In the genomic region with DNA sequence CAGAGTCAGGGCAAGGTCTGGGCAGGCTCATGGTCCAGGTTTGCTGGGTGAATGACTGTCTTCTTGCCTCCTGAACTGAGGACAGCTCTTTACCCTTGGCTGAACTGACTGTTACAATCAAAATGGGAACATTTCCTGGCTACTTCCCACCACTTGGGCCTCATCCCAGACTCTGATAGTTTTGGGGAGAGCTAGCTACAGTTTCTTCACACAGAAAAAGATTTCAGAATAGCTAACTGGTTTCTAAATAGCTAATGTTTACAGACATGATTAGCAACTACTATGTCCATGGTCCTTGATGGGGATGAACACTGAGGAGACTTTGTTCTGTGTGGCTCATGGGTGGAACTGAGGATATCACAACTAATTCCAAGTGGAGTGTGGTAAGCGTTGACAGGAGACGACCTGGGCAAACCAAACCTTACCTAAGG, we compare ENCODE assay signal across 12 cellular contexts. TPM values are rescaled to one million over a fixed set of nuclear protein-coding genes. Genes with fewer than 3 reads are reported as not detected.
A peak's percentile ranks its signal among the peaks of the same experiment; 100 is the strongest.
DNase-seq lines count a peak whose midpoint lies in the region; ATAC-seq and TF ChIP-seq lines count a peak whose summit lies in the region.
"Had no signal": no experiment of that assay in that cellular context is flagged by ENCODE, and none has a peak within 500 bp of the region (broad histone marks: within the 10 kb centered on the region; RNA-seq: fewer than 3 reads in every experiment).

No MANE protein-coding gene starts in this region.

- no peaks in the 10 kb centered on the region for H3K9me3 Mint-ChIP-seq in activated CD8-positive, alpha-beta memory T cell treated with anti-CD3 and anti-CD28 coated beads, Interleukin-2, amount 10 ng/mL, durations not matched to agents 7 days and 5 days (ENCODE audit: low read depth)
- H3K9me3 Mint-ChIP-seq: activated naive CD8-positive, alpha-beta T cell treated with anti-CD3 and anti-CD28 coated beads for 36 hours had no signal

- H3K27me3 Mint-ChIP-seq in activated CD8-positive, alpha-beta memory T cell treated with anti-CD3 and anti-CD28 coated beads, Interleukin-2, amount 10 ng/mL, durations not matched to agents 7 days and 5 days: peaks cover 2% of the 10 kb centered on the region
- H3K27me3 Mint-ChIP-seq: activated naive CD8-positive, alpha-beta T cell treated with anti-CD3 and anti-CD28 coated beads for 36 hours had no signal

- no peak for TF ChIP-seq POLR2A in lower leg skin (IDR thresholded peaks at IDR 0.05)

- TF ChIP-seq CTCF in fibroblast of mammary gland (conservative IDR thresholded peaks at IDR 0.05; ENCODE audit: control insufficient read depth, insufficient read depth, low read depth, low read length) (no peak), lower leg skin (IDR thresholded peaks at IDR 0.05) (no peak)

- CTCF ChIA-PET in activated CD8-positive, alpha-beta memory T cell treated with anti-CD3 and anti-CD28 coated beads, Interleukin-2, amount 10 ng/mL, durations not matched to agents 7 days and 5 days (lab: Charles Lee): no interaction called here

- no peaks in the 10 kb centered on the region for H3K4me1 Mint-ChIP-seq in activated CD8-positive, alpha-beta memory T cell treated with anti-CD3 and anti-CD28 coated beads, Interleukin-2, amount 10 ng/mL, durations not matched to agents 7 days and 5 days
- H3K4me1 Mint-ChIP-seq: activated naive CD8-positive, alpha-beta T cell treated with anti-CD3 and anti-CD28 coated beads for 36 hours had no signal

- no peak overlapping the region for H3K4me3 Mint-ChIP-seq in activated CD8-positive, alpha-beta memory T cell treated with anti-CD3 and anti-CD28 coated beads, Interleukin-2, amount 10 ng/mL, durations not matched to agents 7 days and 5 days
- H3K4me3 Mint-ChIP-seq: activated naive CD8-positive, alpha-beta T cell treated with anti-CD3 and anti-CD28 coated beads for 36 hours had no signal

- no peak for ATAC-seq in GM19467 (IDR thresholded peaks at IDR 0.05; ENCODE audit: unreplicated experiment)
- ATAC-seq in activated CD8-positive, alpha-beta memory T cell treated with anti-CD3 and anti-CD28 coated beads, Interleukin-2, amount 10 ng/mL, durations not matched to agents 7 days and 5 days: no peak

- intact Hi-C loops in lower leg skin (cut with DNase I; ENCODE audit: low total_unique reads): no loop called here

- DNase-seq in GM03348 (ENCODE audit: low spot score) (peak; percentile 70), fibroblast of mammary gland (ENCODE audit: low read depth) (peak; percentile 48), lower leg skin (ENCODE audit: low spot score in 2 of 2) (peak; percentile 71 to 83), stromal cell of bone marrow (ENCODE audit: low read depth) (peak; percentile 73), HPDE6-E6E7 (ENCODE audit: extremely low spot score) (no peak), NCI-H2081 treated with DMSO at 0.1 percent for 48 hours (lab: John Stamatoyannopoulos, UW) (no peak)
- no peak for DNase-seq in activated CD8-positive, alpha-beta memory T cell treated with anti-CD3 and anti-CD28 coated beads, Interleukin-2, amount 10 ng/mL, durations not matched to agents 7 days and 5 days
- DNase-seq: activated CD8-positive, alpha-beta memory T cell treated with anti-CD3 and anti-CD28 coated beads, Interleukin-2, amount 50 U/mL, for 48 hours; activated naive CD8-positive, alpha-beta T cell treated with anti-CD3 and anti-CD28 coated beads for 36 hours; WERI-Rb-1 had no signal

- H3K27ac Mint-ChIP-seq in activated CD8-positive, alpha-beta memory T cell treated with anti-CD3 and anti-CD28 coated beads, Interleukin-2, amount 10 ng/mL, durations not matched to agents 7 days and 5 days: no peak overlapping the region
- H3K27ac Mint-ChIP-seq: activated naive CD8-positive, alpha-beta T cell treated with anti-CD3 and anti-CD28 coated beads for 36 hours had no signal

- WGBS in lower leg skin, 2 donors: 70 to 74% methylated on average over 2 of the region's 2 CpGs

- no peak overlapping the region for H3K4me3 ChIP-seq in fibroblast of mammary gland (ENCODE audit: control insufficient read depth, low read depth, low read length)
- H3K4me3 ChIP-seq in lower leg skin (ENCODE audit: low read depth, poor library complexity, severe bottlenecking): no peak overlapping the region
- H3K4me3 ChIP-seq: smooth muscle cell had no signal

- no peaks in the 10 kb centered on the region for H3K36me3 Mint-ChIP-seq in activated CD8-positive, alpha-beta memory T cell treated with anti-CD3 and anti-CD28 coated beads, Interleukin-2, amount 10 ng/mL, durations not matched to agents 7 days and 5 days
- H3K36me3 Mint-ChIP-seq: activated naive CD8-positive, alpha-beta T cell treated with anti-CD3 and anti-CD28 coated beads for 36 hours had no signal

RNA-seq across cellular contexts. Expression of a gene that starts 7.1 kb away (rescaled TPM):
- total RNA-seq in lower leg skin: 1 to 10 TPM in 1 of 4 donors, under 1 TPM in 3; 0.42 to 1.4 (median 0.46) TPM
- total RNA-seq in activated CD8-positive, alpha-beta memory T cell treated with anti-CD3 and anti-CD28 coated beads, Interleukin-2, amount 10 ng/mL, durations not matched to agents 7 days and 5 days: under 1 TPM; 0.23 to 0.35 TPM

Comparison
In these comparisons a context has a peak if more than half of its experiments do, and no peak if none do; other contexts are left out.
1. DNase-seq: peak in GM03348 (single experiment), fibroblast of mammary gland (single experiment), lower leg skin (2 of 2) and stromal cell of bone marrow (single experiment); none in HPDE6-E6E7 (single experiment), NCI-H2081 treated with DMSO at 0.1 percent for 48 hours (single experiment) and activated CD8-positive, alpha-beta memory T cell treated with anti-CD3 and anti-CD28 coated beads, Interleukin-2, amount 10 ng/mL, durations not matched to agents 7 days and 5 days (single experiment).